Comparison of ENCODE assay signal across 27 cellular contexts in the genomic region with DNA sequence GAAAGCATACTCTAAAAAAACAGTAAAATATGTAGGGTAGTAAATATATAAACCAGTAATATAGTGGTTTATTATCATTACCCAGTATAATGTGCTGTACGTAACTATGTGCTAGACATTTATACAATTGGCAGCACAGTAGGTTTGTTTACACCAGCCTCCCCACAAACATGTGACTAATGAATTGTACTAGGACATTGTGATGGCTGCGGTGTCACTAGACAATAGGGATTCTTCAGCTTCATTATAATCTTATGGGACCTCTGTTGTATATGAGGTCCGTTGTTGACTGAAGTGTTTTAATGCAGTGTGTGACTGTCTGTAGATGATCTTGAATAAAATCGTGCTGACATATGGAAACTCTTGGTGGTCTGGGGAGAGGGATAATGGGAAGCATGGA.
DNase-seq lines count a peak whose midpoint lies in the region; ATAC-seq and TF ChIP-seq lines count a peak whose summit lies in the region.
"Had no signal": no experiment of that assay in that cellular context is flagged by ENCODE, and none has a peak within 500 bp of the region (broad histone marks: within the 10 kb centered on the region; RNA-seq: fewer than 3 reads in every experiment).

No MANE protein-coding gene starts in this region.

- H3K27ac ChIP-seq in GM23338 (ENCODE audit: low read depth), result no peak overlapping the region
- H3K27ac ChIP-seq: stomach, transverse colon had no signal

- H4K20me1 ChIP-seq in GM23338 (replicated peaks; ENCODE audit: insufficient read depth), result no peaks in the 10 kb centered on the region

- no peaks in the 10 kb centered on the region for H3K9me3 ChIP-seq in HAP-1
- H3K9me3 ChIP-seq: Caco-2, SK-N-SH, stomach, transverse colon had no signal

- in situ Hi-C loops in HAP-1 (cut with MboI; ENCODE audit: low sequenced_read_pairs), result no loop called here

- H3K4me1 Mint-ChIP-seq in GM23338, result peaks cover 16% of the 10 kb centered on the region
- H3K4me1 Mint-ChIP-seq in brain, result peaks cover 31% of the 10 kb centered on the region
- peaks cover 17% of the 10 kb centered on the region for H3K4me1 Mint-ChIP-seq in nephron
- peaks cover 6% of the 10 kb centered on the region for H3K4me1 Mint-ChIP-seq in activated T-cell treated with anti-CD3 and anti-CD28 coated beads, Interleukin-2, amount 50 U/mL, for 72 hours (ENCODE audit: low read depth)
- H3K4me1 Mint-ChIP-seq: T-helper 17 cell had no signal

- no peak overlapping the region for H2AFZ ChIP-seq in GM23338

- no peak overlapping the region for H3K4me2 ChIP-seq in GM23338
- H3K4me2 ChIP-seq: SK-N-SH had no signal

- no peaks in the 10 kb centered on the region for H3K4me1 ChIP-seq in GM23338 (ENCODE audit: insufficient read depth)
- no peaks in the 10 kb centered on the region for H3K4me1 ChIP-seq in HAP-1
- H3K4me1 ChIP-seq: Caco-2 had no signal

- ATAC-seq in GM23338, result no peak
- no peak for ATAC-seq in GM21515 (IDR thresholded peaks at IDR 0.05; ENCODE audit: unreplicated experiment)
- ATAC-seq in activated T-cell treated with anti-CD3 and anti-CD28 coated beads, Interleukin-2, amount 50 U/mL, for 72 hours (replicated peaks in 1 of 2), result no peak
- ATAC-seq: activated naive CD4-positive, alpha-beta T cell treated with anti-CD3 and anti-CD28 coated beads, Interleukin-2, amount 50 U/mL, for 72 hours; esophagus mucosa; left cardiac atrium; T-helper 17 cell had no signal

- H3K4me3 ChIP-seq in GM23338, result no peak overlapping the region
- H3K4me3 ChIP-seq in HAP-1, result no peak overlapping the region
- H3K4me3 ChIP-seq: stomach, transverse colon had no signal

- H3K79me2 ChIP-seq in GM23338 (replicated peaks; ENCODE audit: insufficient read depth), result no peaks in the 10 kb centered on the region

- H3K27ac Mint-ChIP-seq in GM23338 (peak overlapping the region; percentile 10; the same call in 1 of the 2 replicates), brain (peak overlapping the region in 3 of 5 experiments; percentile 3 to 54 (median 20)), nephron (peak overlapping the region; percentile 79 to 82 (median 81))
- no peak overlapping the region for H3K27ac Mint-ChIP-seq in activated T-cell treated with anti-CD3 and anti-CD28 coated beads, Interleukin-2, amount 50 U/mL, for 72 hours
- H3K27ac Mint-ChIP-seq: activated CD4-positive, alpha-beta memory T cell treated with anti-CD3 and anti-CD28 coated beads for 36 hours; activated naive CD4-positive, alpha-beta T cell treated with anti-CD3 and anti-CD28 coated beads, Interleukin-2, amount 50 U/mL, for 72 hours; activated T-helper 2 cell treated with anti-CD3 and anti-CD28 coated beads, Interferon-gamma antibody, Interleukin-2, Interleukin-4, amounts not matched to agents 10 μg/mL and 5 μg/mL and 100 μg/mL, durations not matched to agents 14 hours and 24 hours and 36 hours; T-helper 17 cell had no signal

- DNase-seq in Ammon's horn (ENCODE audit: low spot score) (peak; percentile 58), GM23338 (ENCODE audit: low spot score) (no peak), SK-N-DZ (ENCODE audit: low spot score) (no peak), HAP-1 (ENCODE audit: low spot score in 2 of 2) (no peak)
- no peak for DNase-seq in activated T-cell treated with anti-CD3 and anti-CD28 coated beads, Interleukin-2, amount 50 U/mL, for 72 hours
- DNase-seq: activated CD4-positive, alpha-beta memory T cell treated with anti-CD3 and anti-CD28 coated beads for 36 hours; activated CD4-positive, CD25-positive, alpha-beta regulatory T cell treated with anti-CD3 and anti-CD28 coated beads, Interleukin-2, amount 50 U/mL, for 72 hours; activated CD8-positive, alpha-beta memory T cell treated with anti-CD3 and anti-CD28 coated beads, Interleukin-2, amount 50 U/mL, for 48 hours; Caco-2; effector memory CD4-positive, alpha-beta T cell; GF-D8; left cardiac atrium; naive B cell; NCI-H1436 treated with DMSO at 0.1 percent for 48 hours; NCI-H226; NCI-H82; SK-N-SH; stomach; T-helper 17 cell; transverse colon had no signal

- H3K27me3 ChIP-seq in GM23338 (ENCODE audit: insufficient read depth) (no peaks in the 10 kb centered on the region), HAP-1 (ENCODE audit: low read depth) (no peaks in the 10 kb centered on the region)
- H3K27me3 ChIP-seq: stomach, transverse colon had no signal

- H3K27me3 Mint-ChIP-seq in GM23338 (ENCODE audit: insufficient read depth, low read depth, poor library complexity) (no peaks in the 10 kb centered on the region), brain (peaks cover 5% of the 10 kb centered on the region), nephron (ENCODE audit: low read depth) (no peaks in the 10 kb centered on the region)
- H3K27me3 Mint-ChIP-seq in activated T-cell treated with anti-CD3 and anti-CD28 coated beads, Interleukin-2, amount 50 U/mL, for 72 hours (ENCODE audit: low read depth), result no peaks in the 10 kb centered on the region

- H3K36me3 Mint-ChIP-seq in GM23338 (ENCODE audit: low read depth) (no peaks in the 10 kb centered on the region), brain (no peaks in the 10 kb centered on the region), nephron (ENCODE audit: low read depth) (no peaks in the 10 kb centered on the region)
- H3K36me3 Mint-ChIP-seq in activated T-cell treated with anti-CD3 and anti-CD28 coated beads, Interleukin-2, amount 50 U/mL, for 72 hours (ENCODE audit: insufficient read depth in 2 of 2), result no peaks in the 10 kb centered on the region
- H3K36me3 Mint-ChIP-seq: activated CD4-positive, alpha-beta memory T cell treated with anti-CD3 and anti-CD28 coated beads for 36 hours; activated naive CD4-positive, alpha-beta T cell treated with anti-CD3 and anti-CD28 coated beads, Interleukin-2, amount 50 U/mL, for 72 hours; memory B cell; naive B cell had no signal

- H3K9me2 ChIP-seq in GM23338 (ENCODE audit: insufficient read depth), result no peaks in the 10 kb centered on the region
- H3K9me2 ChIP-seq: SK-N-SH had no signal

- no peaks in the 10 kb centered on the region for H3F3A ChIP-seq in GM23338 (replicated peaks; ENCODE audit: low read depth)

- H3K4me3 Mint-ChIP-seq in GM23338 (no peak overlapping the region), brain (no peak overlapping the region), nephron (no peak overlapping the region)
- H3K4me3 Mint-ChIP-seq in activated T-cell treated with anti-CD3 and anti-CD28 coated beads, Interleukin-2, amount 50 U/mL, for 72 hours, result no peak overlapping the region
- H3K4me3 Mint-ChIP-seq: activated CD4-positive, alpha-beta memory T cell treated with anti-CD3 and anti-CD28 coated beads for 36 hours; naive B cell; T-helper 17 cell had no signal

- no peak for TF ChIP-seq CTCF in GM23338 (conservative IDR thresholded peaks at IDR 0.05; ENCODE audit: low read depth in 2 of 2)
- TF ChIP-seq CTCF in brain (conservative IDR thresholded peaks at IDR 0.05), result no peak
- no peak for TF ChIP-seq CTCF in nephron (IDR thresholded peaks at IDR 0.05; ENCODE audit: unreplicated experiment in 3 of 3)

- no peaks in the 10 kb centered on the region for H3K36me3 ChIP-seq in GM23338 (ENCODE audit: insufficient read depth)
- no peaks in the 10 kb centered on the region for H3K36me3 ChIP-seq in HAP-1 (replicated peaks)
- H3K36me3 ChIP-seq: stomach, transverse colon had no signal

- H3K9me3 Mint-ChIP-seq in GM23338 (no peaks in the 10 kb centered on the region), brain (peaks cover 0 to 6% (median 0%) of the 10 kb centered on the region in 5 experiments), nephron (no peaks in the 10 kb centered on the region)
- H3K9me3 Mint-ChIP-seq in activated T-cell treated with anti-CD3 and anti-CD28 coated beads, Interleukin-2, amount 50 U/mL, for 72 hours, result no peaks in the 10 kb centered on the region
- H3K9me3 Mint-ChIP-seq: activated CD4-positive, alpha-beta memory T cell treated with anti-CD3 and anti-CD28 coated beads for 36 hours; activated naive CD4-positive, alpha-beta T cell treated with anti-CD3 and anti-CD28 coated beads, Interleukin-2, amount 50 U/mL, for 72 hours; memory B cell; naive B cell had no signal

TF ChIP-seq in GM23338, 12 proteins besides CTCF, POLR2A, EP300 and RAD21 (continues in another document):
- TF ChIP-seq, protein P1, sequence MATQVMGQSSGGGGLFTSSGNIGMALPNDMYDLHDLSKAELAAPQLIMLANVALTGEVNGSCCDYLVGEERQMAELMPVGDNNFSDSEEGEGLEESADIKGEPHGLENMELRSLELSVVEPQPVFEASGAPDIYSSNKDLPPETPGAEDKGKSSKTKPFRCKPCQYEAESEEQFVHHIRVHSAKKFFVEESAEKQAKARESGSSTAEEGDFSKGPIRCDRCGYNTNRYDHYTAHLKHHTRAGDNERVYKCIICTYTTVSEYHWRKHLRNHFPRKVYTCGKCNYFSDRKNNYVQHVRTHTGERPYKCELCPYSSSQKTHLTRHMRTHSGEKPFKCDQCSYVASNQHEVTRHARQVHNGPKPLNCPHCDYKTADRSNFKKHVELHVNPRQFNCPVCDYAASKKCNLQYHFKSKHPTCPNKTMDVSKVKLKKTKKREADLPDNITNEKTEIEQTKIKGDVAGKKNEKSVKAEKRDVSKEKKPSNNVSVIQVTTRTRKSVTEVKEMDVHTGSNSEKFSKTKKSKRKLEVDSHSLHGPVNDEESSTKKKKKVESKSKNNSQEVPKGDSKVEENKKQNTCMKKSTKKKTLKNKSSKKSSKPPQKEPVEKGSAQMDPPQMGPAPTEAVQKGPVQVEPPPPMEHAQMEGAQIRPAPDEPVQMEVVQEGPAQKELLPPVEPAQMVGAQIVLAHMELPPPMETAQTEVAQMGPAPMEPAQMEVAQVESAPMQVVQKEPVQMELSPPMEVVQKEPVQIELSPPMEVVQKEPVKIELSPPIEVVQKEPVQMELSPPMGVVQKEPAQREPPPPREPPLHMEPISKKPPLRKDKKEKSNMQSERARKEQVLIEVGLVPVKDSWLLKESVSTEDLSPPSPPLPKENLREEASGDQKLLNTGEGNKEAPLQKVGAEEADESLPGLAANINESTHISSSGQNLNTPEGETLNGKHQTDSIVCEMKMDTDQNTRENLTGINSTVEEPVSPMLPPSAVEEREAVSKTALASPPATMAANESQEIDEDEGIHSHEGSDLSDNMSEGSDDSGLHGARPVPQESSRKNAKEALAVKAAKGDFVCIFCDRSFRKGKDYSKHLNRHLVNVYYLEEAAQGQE (IDR thresholded peaks at IDR 0.05; ENCODE audit: unreplicated experiment), result no peak
- TF ChIP-seq CREB1 (CRISPR knock-in tag; IDR thresholded peaks at IDR 0.05; ENCODE audit: low read depth) (no peak), ZNF114 (CRISPR knock-in tag; IDR thresholded peaks at IDR 0.05) (no peak), POLR2AphosphoS5 (IDR thresholded peaks at IDR 0.05; ENCODE audit: low read depth) (no peak), ZNF331 (CRISPR knock-in tag; IDR thresholded peaks at IDR 0.05; ENCODE audit: low read depth) (no peak), EZH2 (IDR thresholded peaks at IDR 0.05; ENCODE audit: low read depth, unreplicated experiment) (no peak)
